In the genomic region with DNA sequence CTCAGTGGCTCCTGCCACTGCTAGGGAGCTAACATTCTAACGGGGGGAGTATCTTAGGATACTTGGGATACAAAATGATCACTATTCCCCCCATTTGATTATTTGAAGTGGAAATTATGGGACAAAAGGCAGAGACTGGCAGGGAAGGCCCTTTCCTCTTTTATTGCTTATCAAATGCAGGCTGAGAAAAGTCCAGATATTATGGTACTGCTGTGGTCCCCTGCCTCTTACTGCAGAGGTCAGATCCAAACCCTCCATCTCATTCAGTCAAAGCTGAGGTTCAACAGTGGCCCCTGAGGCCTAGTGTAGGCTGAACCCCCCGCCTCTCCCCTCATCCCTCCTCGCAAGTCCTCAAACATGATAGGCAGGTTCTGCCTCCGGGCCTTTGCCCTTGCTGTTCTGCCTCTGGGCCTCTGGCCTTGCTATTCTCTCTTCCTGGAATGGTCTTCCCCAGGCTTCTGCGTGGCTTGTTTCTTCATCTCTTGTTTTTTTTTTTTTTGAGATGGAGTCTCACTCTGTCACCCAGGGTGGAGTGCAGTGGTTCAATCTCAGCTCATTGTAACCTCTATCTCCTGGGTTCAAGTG, we compare ENCODE assay signal across 2 cellular contexts.
A peak's percentile ranks its signal among the peaks of the same experiment; 100 is the strongest.
TF ChIP-seq lines count a peak whose summit lies in the region.

No MANE protein-coding gene starts in this region.

TF ChIP-seq in IMR-90, 13 proteins besides CTCF, POLR2A, EP300 and RAD21:
- TF ChIP-seq FOS (IDR thresholded peaks at IDR 0.05; ENCODE audit: low read depth, low read length), result no peak
- TF ChIP-seq RCOR1 (IDR thresholded peaks at IDR 0.05; ENCODE audit: insufficient replicate concordance, low read length), result no peak
- no peak for TF ChIP-seq MXI1 (IDR thresholded peaks at IDR 0.05; ENCODE audit: borderline replicate concordance, low read depth, low read length)

TF ChIP-seq in K562, 482 proteins besides CTCF, POLR2A, EP300 and RAD21:
- no peak for TF ChIP-seq ZFPM2 (CRISPR knock-in tag; IDR thresholded peaks at IDR 0.05)
- TF ChIP-seq ZBTB11 (CRISPR knock-in tag; IDR thresholded peaks at IDR 0.05), result no peak
- TF ChIP-seq, protein P1, sequence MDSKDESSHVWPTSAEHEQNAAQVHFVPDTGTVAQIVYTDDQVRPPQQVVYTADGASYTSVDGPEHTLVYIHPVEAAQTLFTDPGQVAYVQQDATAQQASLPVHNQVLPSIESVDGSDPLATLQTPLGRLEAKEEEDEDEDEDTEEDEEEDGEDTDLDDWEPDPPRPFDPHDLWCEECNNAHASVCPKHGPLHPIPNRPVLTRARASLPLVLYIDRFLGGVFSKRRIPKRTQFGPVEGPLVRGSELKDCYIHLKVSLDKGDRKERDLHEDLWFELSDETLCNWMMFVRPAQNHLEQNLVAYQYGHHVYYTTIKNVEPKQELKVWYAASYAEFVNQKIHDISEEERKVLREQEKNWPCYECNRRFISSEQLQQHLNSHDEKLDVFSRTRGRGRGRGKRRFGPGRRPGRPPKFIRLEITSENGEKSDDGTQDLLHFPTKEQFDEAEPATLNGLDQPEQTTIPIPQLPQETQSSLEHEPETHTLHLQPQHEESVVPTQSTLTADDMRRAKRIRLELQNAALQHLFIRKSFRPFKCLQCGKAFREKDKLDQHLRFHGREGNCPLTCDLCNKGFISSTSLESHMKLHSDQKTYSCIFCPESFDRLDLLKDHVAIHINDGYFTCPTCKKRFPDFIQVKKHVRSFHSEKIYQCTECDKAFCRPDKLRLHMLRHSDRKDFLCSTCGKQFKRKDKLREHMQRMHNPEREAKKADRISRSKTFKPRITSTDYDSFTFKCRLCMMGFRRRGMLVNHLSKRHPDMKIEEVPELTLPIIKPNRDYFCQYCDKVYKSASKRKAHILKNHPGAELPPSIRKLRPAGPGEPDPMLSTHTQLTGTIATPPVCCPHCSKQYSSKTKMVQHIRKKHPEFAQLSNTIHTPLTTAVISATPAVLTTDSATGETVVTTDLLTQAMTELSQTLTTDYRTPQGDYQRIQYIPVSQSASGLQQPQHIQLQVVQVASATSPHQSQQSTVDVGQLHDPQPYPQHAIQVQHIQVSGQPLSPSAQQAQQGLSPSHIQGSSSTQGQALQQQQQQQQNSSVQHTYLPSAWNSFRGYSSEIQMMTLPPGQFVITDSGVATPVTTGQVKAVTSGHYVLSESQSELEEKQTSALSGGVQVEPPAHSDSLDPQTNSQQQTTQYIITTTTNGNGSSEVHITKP (IDR thresholded peaks at IDR 0.05; ENCODE audit: partially characterized antibody), result peak; percentile 83
- TF ChIP-seq CCNT2 (IDR thresholded peaks at IDR 0.05; ENCODE audit: borderline replicate concordance, extremely low read depth, insufficient read length, low read depth, low read length), result no peak
- no peak for TF ChIP-seq HINFP (tag; conservative IDR thresholded peaks at IDR 0.05; ENCODE audit: low read depth)
- no peak for TF ChIP-seq PCBP1 (IDR thresholded peaks at IDR 0.05; ENCODE audit: low read depth, low read length, poor library complexity, severe bottlenecking)
- TF ChIP-seq RUNX1 (IDR thresholded peaks at IDR 0.05; ENCODE audit: low read depth), result no peak
